1 cellular context compared by ENCODE assay signal in the genomic region with DNA sequence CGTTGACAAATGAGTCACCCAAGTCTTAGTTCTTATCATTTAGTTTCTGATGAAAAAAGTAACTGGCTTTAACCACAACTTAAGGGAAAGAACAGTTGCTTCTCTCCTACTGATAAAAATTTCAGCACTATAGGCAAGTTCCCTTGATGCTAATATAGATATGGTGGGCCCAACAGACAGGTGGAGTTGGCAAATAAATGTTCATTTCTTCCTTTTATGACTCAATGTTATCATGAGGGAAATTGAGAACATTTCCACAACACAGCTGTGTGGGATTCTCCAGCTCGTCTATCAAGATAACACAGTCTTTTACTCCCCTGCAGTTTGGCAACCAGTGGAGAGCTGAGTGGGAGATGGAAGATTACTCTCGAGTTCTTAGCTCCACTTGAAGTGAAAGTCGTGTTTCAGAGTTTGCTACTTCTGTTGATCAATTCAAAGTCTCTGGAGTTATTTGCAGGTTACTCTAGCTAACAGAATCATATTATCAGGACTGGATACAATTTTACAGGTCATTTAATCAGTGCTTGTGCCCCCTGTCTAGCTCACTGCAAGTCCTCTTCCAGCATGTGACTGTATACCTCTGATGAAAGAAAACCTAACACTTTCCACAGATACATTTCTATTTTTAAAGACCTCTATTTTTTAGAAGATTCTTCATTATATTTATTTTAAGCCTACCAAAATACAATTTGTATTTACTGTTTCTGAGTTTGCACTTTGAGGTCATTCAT.
TF ChIP-seq lines count a peak whose summit lies in the region.

No MANE protein-coding gene starts in this region.

TF ChIP-seq in K562, 482 proteins besides CTCF, POLR2A, EP300 and RAD21 (continued from another document and continues in another):
- TF ChIP-seq CREM (IDR thresholded peaks at IDR 0.05; ENCODE audit: low read depth) = peak; percentile 16; the same call in 1 of the 2 replicates
- 0 out of 2 replicates have a peak, but pooled peaks have one; percentile 42 for TF ChIP-seq GATAD2A (IDR thresholded peaks at IDR 0.05)
- no peak for TF ChIP-seq ZNF695 (CRISPR knock-in tag; IDR thresholded peaks at IDR 0.05)
- TF ChIP-seq CBFA2T2 (conservative IDR thresholded peaks at IDR 0.05) = peak; percentile 86
- TF ChIP-seq MCM3 (IDR thresholded peaks at IDR 0.05) = no peak
- TF ChIP-seq, protein P1, sequence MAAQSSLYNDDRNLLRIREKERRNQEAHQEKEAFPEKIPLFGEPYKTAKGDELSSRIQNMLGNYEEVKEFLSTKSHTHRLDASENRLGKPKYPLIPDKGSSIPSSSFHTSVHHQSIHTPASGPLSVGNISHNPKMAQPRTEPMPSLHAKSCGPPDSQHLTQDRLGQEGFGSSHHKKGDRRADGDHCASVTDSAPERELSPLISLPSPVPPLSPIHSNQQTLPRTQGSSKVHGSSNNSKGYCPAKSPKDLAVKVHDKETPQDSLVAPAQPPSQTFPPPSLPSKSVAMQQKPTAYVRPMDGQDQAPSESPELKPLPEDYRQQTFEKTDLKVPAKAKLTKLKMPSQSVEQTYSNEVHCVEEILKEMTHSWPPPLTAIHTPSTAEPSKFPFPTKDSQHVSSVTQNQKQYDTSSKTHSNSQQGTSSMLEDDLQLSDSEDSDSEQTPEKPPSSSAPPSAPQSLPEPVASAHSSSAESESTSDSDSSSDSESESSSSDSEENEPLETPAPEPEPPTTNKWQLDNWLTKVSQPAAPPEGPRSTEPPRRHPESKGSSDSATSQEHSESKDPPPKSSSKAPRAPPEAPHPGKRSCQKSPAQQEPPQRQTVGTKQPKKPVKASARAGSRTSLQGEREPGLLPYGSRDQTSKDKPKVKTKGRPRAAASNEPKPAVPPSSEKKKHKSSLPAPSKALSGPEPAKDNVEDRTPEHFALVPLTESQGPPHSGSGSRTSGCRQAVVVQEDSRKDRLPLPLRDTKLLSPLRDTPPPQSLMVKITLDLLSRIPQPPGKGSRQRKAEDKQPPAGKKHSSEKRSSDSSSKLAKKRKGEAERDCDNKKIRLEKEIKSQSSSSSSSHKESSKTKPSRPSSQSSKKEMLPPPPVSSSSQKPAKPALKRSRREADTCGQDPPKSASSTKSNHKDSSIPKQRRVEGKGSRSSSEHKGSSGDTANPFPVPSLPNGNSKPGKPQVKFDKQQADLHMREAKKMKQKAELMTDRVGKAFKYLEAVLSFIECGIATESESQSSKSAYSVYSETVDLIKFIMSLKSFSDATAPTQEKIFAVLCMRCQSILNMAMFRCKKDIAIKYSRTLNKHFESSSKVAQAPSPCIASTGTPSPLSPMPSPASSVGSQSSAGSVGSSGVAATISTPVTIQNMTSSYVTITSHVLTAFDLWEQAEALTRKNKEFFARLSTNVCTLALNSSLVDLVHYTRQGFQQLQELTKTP (IDR thresholded peaks at IDR 0.05; ENCODE audit: low read depth in 1 of 2, partially characterized antibody in 2 of 2) = peak; percentile 43 to 47
- TF ChIP-seq NELFE (IDR thresholded peaks at IDR 0.05; ENCODE audit: insufficient read depth, insufficient read length) = no peak
- TF ChIP-seq MAFF (IDR thresholded peaks at IDR 0.05; ENCODE audit: low read length) = no peak
- TF ChIP-seq SAFB (IDR thresholded peaks at IDR 0.05; ENCODE audit: borderline replicate concordance, low read depth, low read length) = no peak
- TF ChIP-seq HNRNPL (IDR thresholded peaks at IDR 0.05; ENCODE audit: low read depth, low read length) = no peak
- TF ChIP-seq, protein P2, sequence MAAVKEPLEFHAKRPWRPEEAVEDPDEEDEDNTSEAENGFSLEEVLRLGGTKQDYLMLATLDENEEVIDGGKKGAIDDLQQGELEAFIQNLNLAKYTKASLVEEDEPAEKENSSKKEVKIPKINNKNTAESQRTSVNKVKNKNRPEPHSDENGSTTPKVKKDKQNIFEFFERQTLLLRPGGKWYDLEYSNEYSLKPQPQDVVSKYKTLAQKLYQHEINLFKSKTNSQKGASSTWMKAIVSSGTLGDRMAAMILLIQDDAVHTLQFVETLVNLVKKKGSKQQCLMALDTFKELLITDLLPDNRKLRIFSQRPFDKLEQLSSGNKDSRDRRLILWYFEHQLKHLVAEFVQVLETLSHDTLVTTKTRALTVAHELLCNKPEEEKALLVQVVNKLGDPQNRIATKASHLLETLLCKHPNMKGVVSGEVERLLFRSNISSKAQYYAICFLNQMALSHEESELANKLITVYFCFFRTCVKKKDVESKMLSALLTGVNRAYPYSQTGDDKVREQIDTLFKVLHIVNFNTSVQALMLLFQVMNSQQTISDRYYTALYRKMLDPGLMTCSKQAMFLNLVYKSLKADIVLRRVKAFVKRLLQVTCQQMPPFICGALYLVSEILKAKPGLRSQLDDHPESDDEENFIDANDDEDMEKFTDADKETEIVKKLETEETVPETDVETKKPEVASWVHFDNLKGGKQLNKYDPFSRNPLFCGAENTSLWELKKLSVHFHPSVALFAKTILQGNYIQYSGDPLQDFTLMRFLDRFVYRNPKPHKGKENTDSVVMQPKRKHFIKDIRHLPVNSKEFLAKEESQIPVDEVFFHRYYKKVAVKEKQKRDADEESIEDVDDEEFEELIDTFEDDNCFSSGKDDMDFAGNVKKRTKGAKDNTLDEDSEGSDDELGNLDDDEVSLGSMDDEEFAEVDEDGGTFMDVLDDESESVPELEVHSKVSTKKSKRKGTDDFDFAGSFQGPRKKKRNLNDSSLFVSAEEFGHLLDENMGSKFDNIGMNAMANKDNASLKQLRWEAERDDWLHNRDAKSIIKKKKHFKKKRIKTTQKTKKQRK (IDR thresholded peaks at IDR 0.05; ENCODE audit: borderline replicate concordance, low read depth, low read length) = no peak
- TF ChIP-seq MCM5 (IDR thresholded peaks at IDR 0.05; ENCODE audit: low read depth) = no peak
- TF ChIP-seq MCM2 (IDR thresholded peaks at IDR 0.05; ENCODE audit: low read depth) = no peak
- peak in 1 of 2 experiments; percentile 36; a peak in 1 of 4 replicates for TF ChIP-seq HDAC1 (IDR thresholded peaks at IDR 0.05)
- TF ChIP-seq, protein P3, sequence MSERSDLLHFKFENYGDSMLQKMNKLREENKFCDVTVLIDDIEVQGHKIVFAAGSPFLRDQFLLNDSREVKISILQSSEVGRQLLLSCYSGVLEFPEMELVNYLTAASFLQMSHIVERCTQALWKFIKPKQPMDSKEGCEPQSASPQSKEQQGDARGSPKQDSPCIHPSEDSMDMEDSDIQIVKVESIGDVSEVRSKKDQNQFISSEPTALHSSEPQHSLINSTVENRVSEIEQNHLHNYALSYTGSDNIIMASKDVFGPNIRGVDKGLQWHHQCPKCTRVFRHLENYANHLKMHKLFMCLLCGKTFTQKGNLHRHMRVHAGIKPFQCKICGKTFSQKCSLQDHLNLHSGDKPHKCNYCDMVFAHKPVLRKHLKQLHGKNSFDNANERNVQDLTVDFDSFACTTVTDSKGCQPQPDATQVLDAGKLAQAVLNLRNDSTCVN (CRISPR knock-in tag; IDR thresholded peaks at IDR 0.05) = no peak
- TF ChIP-seq SLC30A9 (CRISPR knock-in tag; IDR thresholded peaks at IDR 0.05) = no peak
- no peak for TF ChIP-seq TEAD2 (tag; IDR thresholded peaks at IDR 0.05)
- no peak for TF ChIP-seq TAF9B (IDR thresholded peaks at IDR 0.05; ENCODE audit: partially characterized antibody)
- TF ChIP-seq ZNF12 (CRISPR knock-in tag; IDR thresholded peaks at IDR 0.05) = no peak
- TF ChIP-seq U2AF2 (optimal IDR thresholded peaks at IDR 0.05; ENCODE audit: low read depth, low read length) = no peak
- no peak for TF ChIP-seq CBX8 (IDR thresholded peaks at IDR 0.05; ENCODE audit: borderline replicate concordance, extremely low read depth, low read depth, low read length, poor library complexity, severe bottlenecking)
- no peak for TF ChIP-seq PCBP2 (IDR thresholded peaks at IDR 0.05; ENCODE audit: low read depth, low read length, poor library complexity, severe bottlenecking)
- no peak for TF ChIP-seq SIX5 (IDR thresholded peaks at IDR 0.05; ENCODE audit: borderline replicate concordance in 1 of 2, insufficient read depth in 1 of 2, low read depth in 1 of 2, low read length in 2 of 2)
- TF ChIP-seq HOXB6 (CRISPR knock-in tag; IDR thresholded peaks at IDR 0.05; ENCODE audit: borderline replicate concordance) = no peak
- peak; percentile 94 for TF ChIP-seq ARID1B (IDR thresholded peaks at IDR 0.05)
- no peak for TF ChIP-seq HNRNPLL (IDR thresholded peaks at IDR 0.05; ENCODE audit: low read depth, low read length, poor library complexity, severe bottlenecking)
- TF ChIP-seq NFYB (IDR thresholded peaks at IDR 0.05; ENCODE audit: extremely low read depth, insufficient read length) = no peak
- no peak for TF ChIP-seq POLR2G (IDR thresholded peaks at IDR 0.05; ENCODE audit: low read depth, low read length)
- TF ChIP-seq KDM4B (IDR thresholded peaks at IDR 0.05; ENCODE audit: borderline replicate concordance in 2 of 2, low read depth in 1 of 2) = no peak
- TF ChIP-seq ZNF830 (CRISPR knock-in tag; IDR thresholded peaks at IDR 0.05) = no peak
- no peak for TF ChIP-seq FOXK2 (conservative IDR thresholded peaks at IDR 0.05 in 1 of 2, IDR thresholded peaks at IDR 0.05 in 1 of 2; ENCODE audit: low read depth in 2 of 2)
- TF ChIP-seq, protein P4, sequence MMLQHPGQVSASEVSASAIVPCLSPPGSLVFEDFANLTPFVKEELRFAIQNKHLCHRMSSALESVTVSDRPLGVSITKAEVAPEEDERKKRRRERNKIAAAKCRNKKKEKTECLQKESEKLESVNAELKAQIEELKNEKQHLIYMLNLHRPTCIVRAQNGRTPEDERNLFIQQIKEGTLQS (IDR thresholded peaks at IDR 0.05) = peak; percentile 81; the same call in 1 of the 2 replicates
- TF ChIP-seq, protein P4 (CRISPR knock-in tag; conservative IDR thresholded peaks at IDR 0.05) = 0 out of 2 replicates have a peak, but pooled peaks have one; percentile 22
- TF ChIP-seq ETV5 (CRISPR knock-in tag; IDR thresholded peaks at IDR 0.05; ENCODE audit: low read depth) = no peak
- no peak for TF ChIP-seq SP1 (CRISPR knock-in tag; IDR thresholded peaks at IDR 0.05)
- TF ChIP-seq KDM2B (CRISPR knock-in tag; IDR thresholded peaks at IDR 0.05) = no peak
- TF ChIP-seq ZNF282 (CRISPR knock-in tag; IDR thresholded peaks at IDR 0.05) = no peak
- no peak for TF ChIP-seq PRMT5 (CRISPR knock-in tag; IDR thresholded peaks at IDR 0.05)
- TF ChIP-seq ILK (tag; IDR thresholded peaks at IDR 0.05; ENCODE audit: borderline replicate concordance, low read depth) = no peak
- peak; percentile 8; the same call in 1 of the 2 replicates for TF ChIP-seq NFE2 (IDR thresholded peaks at IDR 0.05; ENCODE audit: low read depth)
- TF ChIP-seq ETV1 (tag; conservative IDR thresholded peaks at IDR 0.05; ENCODE audit: low read depth) = no peak
- TF ChIP-seq POLR3A (IDR thresholded peaks at IDR 0.05; ENCODE audit: borderline replicate concordance, extremely low read depth, insufficient read depth, insufficient read length) = no peak
- TF ChIP-seq ZNF79 (CRISPR knock-in tag; IDR thresholded peaks at IDR 0.05; ENCODE audit: low read depth) = no peak
- TF ChIP-seq BRD9 (IDR thresholded peaks at IDR 0.05; ENCODE audit: low read depth, partially characterized antibody) = peak; percentile 20
- no peak for TF ChIP-seq DDX20 (tag; IDR thresholded peaks at IDR 0.05; ENCODE audit: low read depth)
- TF ChIP-seq, protein P5, sequence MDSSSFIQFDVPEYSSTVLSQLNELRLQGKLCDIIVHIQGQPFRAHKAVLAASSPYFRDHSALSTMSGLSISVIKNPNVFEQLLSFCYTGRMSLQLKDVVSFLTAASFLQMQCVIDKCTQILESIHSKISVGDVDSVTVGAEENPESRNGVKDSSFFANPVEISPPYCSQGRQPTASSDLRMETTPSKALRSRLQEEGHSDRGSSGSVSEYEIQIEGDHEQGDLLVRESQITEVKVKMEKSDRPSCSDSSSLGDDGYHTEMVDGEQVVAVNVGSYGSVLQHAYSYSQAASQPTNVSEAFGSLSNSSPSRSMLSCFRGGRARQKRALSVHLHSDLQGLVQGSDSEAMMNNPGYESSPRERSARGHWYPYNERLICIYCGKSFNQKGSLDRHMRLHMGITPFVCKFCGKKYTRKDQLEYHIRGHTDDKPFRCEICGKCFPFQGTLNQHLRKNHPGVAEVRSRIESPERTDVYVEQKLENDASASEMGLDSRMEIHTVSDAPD (CRISPR knock-in tag; IDR thresholded peaks at IDR 0.05) = no peak
- no peak for TF ChIP-seq BRF1 (IDR thresholded peaks at IDR 0.05; ENCODE audit: borderline replicate concordance, extremely low read depth, insufficient read length)
- no peak for TF ChIP-seq RBM15 (IDR thresholded peaks at IDR 0.05; ENCODE audit: insufficient read depth, low read length)
- peak; percentile 52; the same call in 1 of the 2 replicates for TF ChIP-seq NFIC (IDR thresholded peaks at IDR 0.05)
- 0 out of 2 replicates have a peak, but pooled peaks have one; percentile 18 for TF ChIP-seq ZNF584 (CRISPR knock-in tag; IDR thresholded peaks at IDR 0.05; ENCODE audit: low read depth)
- TF ChIP-seq ZFPM2 (CRISPR knock-in tag; IDR thresholded peaks at IDR 0.05) = 0 out of 2 replicates have a peak, but pooled peaks have one; percentile 75
- TF ChIP-seq MCM7 (IDR thresholded peaks at IDR 0.05) = no peak
- no peak for TF ChIP-seq KAT8 (IDR thresholded peaks at IDR 0.05; ENCODE audit: low read depth)
- TF ChIP-seq, protein P6, sequence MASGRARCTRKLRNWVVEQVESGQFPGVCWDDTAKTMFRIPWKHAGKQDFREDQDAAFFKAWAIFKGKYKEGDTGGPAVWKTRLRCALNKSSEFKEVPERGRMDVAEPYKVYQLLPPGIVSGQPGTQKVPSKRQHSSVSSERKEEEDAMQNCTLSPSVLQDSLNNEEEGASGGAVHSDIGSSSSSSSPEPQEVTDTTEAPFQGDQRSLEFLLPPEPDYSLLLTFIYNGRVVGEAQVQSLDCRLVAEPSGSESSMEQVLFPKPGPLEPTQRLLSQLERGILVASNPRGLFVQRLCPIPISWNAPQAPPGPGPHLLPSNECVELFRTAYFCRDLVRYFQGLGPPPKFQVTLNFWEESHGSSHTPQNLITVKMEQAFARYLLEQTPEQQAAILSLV (tag; IDR thresholded peaks at IDR 0.05) = no peak
- no peak for TF ChIP-seq POU5F1 (IDR thresholded peaks at IDR 0.05; ENCODE audit: borderline replicate concordance, low read depth, low read length, partially characterized antibody)
- no peak for TF ChIP-seq HNRNPH1 (optimal IDR thresholded peaks at IDR 0.05; ENCODE audit: low read depth, low read length)
- no peak for TF ChIP-seq NFRKB (IDR thresholded peaks at IDR 0.05; ENCODE audit: low read depth)
- no peak for TF ChIP-seq BMI1 (IDR thresholded peaks at IDR 0.05; ENCODE audit: low read length)
- TF ChIP-seq PHB (CRISPR knock-in tag; IDR thresholded peaks at IDR 0.05) = no peak
- TF ChIP-seq SP2 (IDR thresholded peaks at IDR 0.05; ENCODE audit: extremely low read depth, low read depth, low read length, poor library complexity, severe bottlenecking) = no peak
- no peak for TF ChIP-seq TAF1 (IDR thresholded peaks at IDR 0.05; ENCODE audit: control insufficient read depth, extremely low read depth, insufficient read depth, low read length, severe bottlenecking)
- TF ChIP-seq CC2D1A (IDR thresholded peaks at IDR 0.05) = peak; percentile 64; the same call in 1 of the 2 replicates
- TF ChIP-seq LEF1 (IDR thresholded peaks at IDR 0.05) = peak; percentile 54; the same call in 1 of the 2 replicates
- TF ChIP-seq ZNF77 (CRISPR knock-in tag; IDR thresholded peaks at IDR 0.05) = no peak
- no peak for TF ChIP-seq RBM22 (IDR thresholded peaks at IDR 0.05; ENCODE audit: low read depth, low read length, poor library complexity, severe bottlenecking)
- TF ChIP-seq MBD2 (IDR thresholded peaks at IDR 0.05; ENCODE audit: borderline replicate concordance, low read depth) = no peak
- no peak for TF ChIP-seq RBM17 (IDR thresholded peaks at IDR 0.05; ENCODE audit: borderline replicate concordance, low read depth, low read length)
- TF ChIP-seq HMG20B (CRISPR knock-in tag; IDR thresholded peaks at IDR 0.05) = no peak
